ENCODE assay signal across 24 cellular contexts in the genomic region with DNA sequence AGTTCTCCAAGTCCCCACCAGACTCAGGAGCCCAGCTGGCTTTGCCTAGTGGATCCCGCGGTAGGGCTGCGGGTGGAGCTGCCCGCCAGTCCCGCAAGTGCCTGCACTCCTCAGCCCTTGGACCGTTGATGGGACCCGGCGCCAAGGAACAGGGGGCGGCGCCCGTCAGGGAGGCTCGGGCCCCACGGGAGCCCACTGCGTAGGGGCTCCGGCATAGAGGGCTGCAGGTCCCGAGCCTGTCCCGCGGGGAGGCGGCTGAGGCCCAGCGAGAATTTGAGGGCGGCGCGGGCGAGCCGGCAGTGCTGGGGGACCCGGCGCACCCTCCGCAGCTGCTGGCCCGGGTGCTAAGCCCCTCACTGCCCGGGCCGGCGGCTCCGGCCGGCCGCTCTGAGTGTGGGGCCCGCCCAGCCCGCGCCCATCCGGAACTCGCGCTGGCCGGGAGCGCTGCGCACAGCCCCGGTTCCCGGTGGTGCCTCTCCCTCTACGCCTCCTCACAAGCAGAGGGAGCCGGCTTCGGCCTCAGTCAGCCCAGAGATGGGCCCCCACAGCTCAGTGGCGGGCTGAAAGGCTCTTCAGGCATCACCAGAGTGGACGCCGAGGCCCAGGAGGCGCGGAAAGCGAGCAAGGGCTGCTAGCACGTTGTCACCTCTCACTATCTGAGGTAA.
"Had no signal": no experiment of that assay in that cellular context is flagged by ENCODE, and none has a peak within 500 bp of the region (broad histone marks: within the 10 kb centered on the region; RNA-seq: fewer than 3 reads in every experiment).

No MANE protein-coding gene starts in this region.

- H3K4me1 ChIP-seq: esophagus squamous epithelium, lower lobe of right lung, parathyroid adenoma, suprapubic skin, thyroid gland had no signal

- H3K9ac ChIP-seq: parathyroid adenoma had no signal

- H3K4me3 Mint-ChIP-seq: memory B cell, natural killer cell had no signal

- H3K36me3 Mint-ChIP-seq: memory B cell, natural killer cell had no signal

- DNase-seq: cortex of kidney; effector CD8-positive, alpha-beta T cell; erythroblast; esophagus squamous epithelium; foreskin melanocyte; glutamatergic neuron; hypothalamus; left ventricle myocardium superior; lower lobe of right lung; natural killer cell; stimulated activated CD4-positive, alpha-beta T cell treated with anti-CD3 and anti-CD28 coated beads, Interleukin-12 subunit alpha, Interleukin-12 subunit beta, amount 100 ng/mL, for 4 hours; stimulated activated CD4-positive, alpha-beta T cell treated with anti-CD3 and anti-CD28 coated beads, Interleukin-1b, Interleukin-23, amount 100 ng/mL, for 48 hours; stimulated activated CD4-positive, alpha-beta T cell treated with anti-CD3 and anti-CD28 coated beads, Interleukin-4, amount 100 ng/mL, for 1 hour; stimulated activated CD8-positive, alpha-beta memory T cell treated with anti-CD3 and anti-CD28 coated beads, Interleukin-4, amount 100 ng/mL, for 48 hours; stimulated activated naive CD4-positive, alpha-beta T cell treated with Interleukin-2 at 50 U/mL for 16 hours; thyroid gland; trophoblast cell had no signal

- H3K27ac Mint-ChIP-seq: memory B cell, natural killer cell, progenitor cell of endocrine pancreas had no signal

- H3K27me3 Mint-ChIP-seq: memory B cell, progenitor cell of endocrine pancreas had no signal

- H3K27me3 ChIP-seq: esophagus squamous epithelium, neutrophil, suprapubic skin, thyroid gland had no signal

- ATAC-seq: left ventricle myocardium superior, natural killer cell, sciatic nerve had no signal

- H3K4me1 Mint-ChIP-seq: memory B cell, natural killer cell had no signal

- H3K27ac ChIP-seq: esophagus squamous epithelium, lower lobe of right lung, neutrophil, parathyroid adenoma, suprapubic skin, thyroid gland had no signal

- H3K36me3 ChIP-seq: esophagus squamous epithelium, lower lobe of right lung, neutrophil, suprapubic skin, thyroid gland had no signal

- H3K9me3 ChIP-seq: lower lobe of right lung, neutrophil, suprapubic skin, thyroid gland had no signal

- H3K4me3 ChIP-seq: esophagus squamous epithelium, lower lobe of right lung, smooth muscle cell, suprapubic skin, thyroid gland had no signal
